In the genomic region with DNA sequence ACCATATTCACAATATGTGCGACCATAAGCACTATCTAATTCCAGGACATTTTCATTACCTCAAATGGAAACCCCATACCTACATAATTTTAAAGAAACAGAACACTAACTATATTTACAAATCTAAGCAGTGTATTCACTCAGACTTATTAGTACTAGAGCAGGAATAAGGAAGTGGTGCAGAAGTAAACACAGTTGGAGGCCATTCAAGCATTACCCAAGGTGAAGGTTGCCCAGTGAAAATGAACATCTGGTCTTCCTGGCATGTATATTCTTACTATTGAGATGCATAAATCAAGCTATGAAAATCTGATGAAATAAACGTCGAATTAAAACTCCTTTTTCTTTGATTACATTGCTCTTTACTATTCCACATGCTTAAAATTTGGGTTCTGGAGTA, we compare ENCODE assay signal across 18 cellular contexts.
A peak's percentile ranks its signal among the peaks of the same experiment; 100 is the strongest.
DNase-seq lines count a peak whose midpoint lies in the region; FAIRE-seq and TF ChIP-seq lines count a peak whose summit lies in the region.
"Had no signal": no experiment of that assay in that cellular context is flagged by ENCODE, and none has a peak within 500 bp of the region (broad histone marks: within the 10 kb centered on the region; RNA-seq: fewer than 3 reads in every experiment).

No MANE protein-coding gene starts in this region.

- no peak for FAIRE-seq in GM12891 (lab: Jason Lieb, UNC)
- FAIRE-seq: A204.1, G401.6, GM12892, GM18507, HTR-8/SVneo, K562 had no signal

- TF ChIP-seq POLR2A in GM12891 (IDR thresholded peaks at IDR 0.05; ENCODE audit: low read depth, low read length) = no peak

- DNase-seq in GM12891 (ENCODE audit: insufficient read length, low spot score) (no peak), NAMALWA (ENCODE audit: low spot score) (peak; percentile 8), kidney tubule cell (ENCODE audit: low spot score) (peak; percentile 3), COLO668 (lab: John Stamatoyannopoulos, UW; ENCODE audit: unreplicated experiment) (no peak), AG08395 (ENCODE audit: low spot score) (no peak), DMS114 treated with DMSO at 0.1 percent for 48 hours (lab: John Stamatoyannopoulos, UW; ENCODE audit: unreplicated experiment) (no peak)
- DNase-seq: ACHN; AML-193; CD4-positive, alpha-beta T cell; H7; HFFc6; IMR-90 had no signal

TF ChIP-seq in GM12891, 5 proteins besides CTCF, POLR2A, EP300 and RAD21:
- TF ChIP-seq POU2F2 (IDR thresholded peaks at IDR 0.05; ENCODE audit: low read depth, low read length) = no peak
- 0 out of 2 replicates have a peak, but pooled peaks have one; percentile 2 for TF ChIP-seq SPI1 (IDR thresholded peaks at IDR 0.05; ENCODE audit: low read depth, low read length)

Comparison
In these comparisons a context has a peak if more than half of its experiments do, and no peak if none do; other contexts are left out.
1. DNase-seq: peak in NAMALWA (single experiment) and kidney tubule cell (single experiment); none in GM12891 (single experiment), COLO668 (single experiment), AG08395 (single experiment) and DMS114 treated with DMSO at 0.1 percent for 48 hours (single experiment).